ENCODE assay signal across 21 cellular contexts in the genomic region with DNA sequence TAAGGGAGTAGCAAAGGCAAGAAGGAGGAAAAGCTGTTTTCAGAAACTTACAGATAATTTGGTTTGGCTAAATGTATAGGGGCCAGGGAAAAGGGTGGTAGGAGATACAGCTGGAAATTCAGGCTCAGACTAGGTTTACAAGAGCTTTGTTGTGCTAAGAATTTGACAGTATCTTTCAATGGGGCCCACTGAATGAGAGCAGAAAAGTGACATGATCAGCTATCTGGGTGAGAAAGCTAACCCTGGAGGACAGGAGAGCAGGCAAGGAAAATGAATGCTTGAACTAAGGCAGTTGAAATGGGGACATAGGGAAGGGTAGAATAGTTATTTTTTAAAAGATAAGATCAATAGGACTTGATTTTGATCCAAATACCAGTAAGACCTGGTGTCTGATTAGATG. TPM values are rescaled to one million over a fixed set of nuclear protein-coding genes. Genes with fewer than 3 reads are reported as not detected.
DNase-seq lines count a peak whose midpoint lies in the region; ATAC-seq, FAIRE-seq and TF ChIP-seq lines count a peak whose summit lies in the region.
"Had no signal": no experiment of that assay in that cellular context is flagged by ENCODE, and none has a peak within 500 bp of the region (broad histone marks: within the 10 kb centered on the region; RNA-seq: fewer than 3 reads in every experiment).

No MANE protein-coding gene starts in this region.

- H3K36me3 ChIP-seq in CD4-positive, CD25-positive, alpha-beta regulatory T cell (ENCODE audit: control insufficient read depth, insufficient read depth, low read length), result peaks cover 23% of the 10 kb centered on the region
- H3K36me3 ChIP-seq in HUES48 (ENCODE audit: control insufficient read depth, insufficient read depth, low read length) (peaks cover 34% of the 10 kb centered on the region), pancreas (peaks cover 0 to 21% (median 12%) of the 10 kb centered on the region in 3 donors)

- intact Hi-C loops in pancreas (cut with DNase I), result no loop called here

- H3K9me3 Mint-ChIP-seq in CD4-positive, CD25-positive, alpha-beta regulatory T cell, result no peaks in the 10 kb centered on the region
- H3K9me3 Mint-ChIP-seq in activated T-helper 17 cell treated with anti-CD3 and anti-CD28 coated beads, Interleukin-2, amount 50 U/mL, for 72 hours, result no peaks in the 10 kb centered on the region
- no peaks in the 10 kb centered on the region for H3K9me3 Mint-ChIP-seq in neural crest cell

- H3K4me3 ChIP-seq in CD4-positive, CD25-positive, alpha-beta regulatory T cell (ENCODE audit: low read depth, low read length), result no peak overlapping the region
- H3K4me3 ChIP-seq in HUES48 (ENCODE audit: low read depth, low read length), result no peak overlapping the region
- no peak overlapping the region for H3K4me3 ChIP-seq in pancreas
- H3K4me3 ChIP-seq: BLaER1 treated with 17β-estradiol and CSF1 and Interleukin-3, amounts not matched to agents 10 nM and 100 nM; SJCRH30 had no signal

- H3K36me3 Mint-ChIP-seq in CD4-positive, CD25-positive, alpha-beta regulatory T cell, result peaks cover 28% of the 10 kb centered on the region
- H3K36me3 Mint-ChIP-seq in activated T-helper 17 cell treated with anti-CD3 and anti-CD28 coated beads, Interleukin-2, amount 50 U/mL, for 72 hours (ENCODE audit: low read depth), result peaks cover 55% of the 10 kb centered on the region
- H3K36me3 Mint-ChIP-seq in neural crest cell (ENCODE audit: low read depth), result peaks cover 17% of the 10 kb centered on the region

- no peak overlapping the region for H3K9ac ChIP-seq in HUES48 (ENCODE audit: low read depth, low read length)

- no peak for FAIRE-seq in pancreas (lab: Jason Lieb, UNC)
- FAIRE-seq: H54, HepG2 had no signal

- peaks cover 0 to 13% (median 8%) of the 10 kb centered on the region in 4 donors for H3K4me1 Mint-ChIP-seq in CD4-positive, CD25-positive, alpha-beta regulatory T cell
- peaks cover 5% of the 10 kb centered on the region for H3K4me1 Mint-ChIP-seq in activated T-helper 17 cell treated with anti-CD3 and anti-CD28 coated beads, Interleukin-2, amount 50 U/mL, for 72 hours
- peaks cover 12% of the 10 kb centered on the region for H3K4me1 Mint-ChIP-seq in neural crest cell

- H3K27me3 ChIP-seq in CD4-positive, CD25-positive, alpha-beta regulatory T cell (ENCODE audit: control insufficient read depth, insufficient read depth, low read length), result no peaks in the 10 kb centered on the region
- no peaks in the 10 kb centered on the region for H3K27me3 ChIP-seq in HUES48 (ENCODE audit: control insufficient read depth, insufficient read depth, low read length)
- H3K27me3 ChIP-seq in pancreas, result no peaks in the 10 kb centered on the region
- H3K27me3 ChIP-seq: BLaER1 treated with 17β-estradiol and CSF1 and Interleukin-3, amounts not matched to agents 10 nM and 100 nM; SJCRH30 had no signal

- no peaks in the 10 kb centered on the region for H3K9me3 ChIP-seq in CD4-positive, CD25-positive, alpha-beta regulatory T cell (ENCODE audit: control insufficient read depth in 2 of 2, low read length in 2 of 2)
- H3K9me3 ChIP-seq in HUES48 (ENCODE audit: control insufficient read depth, insufficient read depth, low read length) (no peaks in the 10 kb centered on the region), pancreas (no peaks in the 10 kb centered on the region)
- H3K9me3 ChIP-seq: BLaER1 treated with 17β-estradiol and CSF1 and Interleukin-3, amounts not matched to agents 10 nM and 100 nM; SJCRH30 had no signal

- ATAC-seq in CD4-positive, CD25-positive, alpha-beta regulatory T cell (ENCODE audit: low read depth in 2 of 2), result no peak
- no peak for ATAC-seq in activated T-helper 17 cell treated with anti-CD3 and anti-CD28 coated beads, Interleukin-2, amount 50 U/mL, for 72 hours (replicated peaks)
- no peak for ATAC-seq in pancreas
- ATAC-seq in HG03159 (IDR thresholded peaks at IDR 0.05; ENCODE audit: unreplicated experiment), result no peak
- ATAC-seq: HepG2, Panc1 had no signal

- H3K27ac ChIP-seq in CD4-positive, CD25-positive, alpha-beta regulatory T cell (ENCODE audit: insufficient read depth, low read length, poor library complexity, severe bottlenecking), result no peak overlapping the region
- H3K27ac ChIP-seq in HUES48 (ENCODE audit: low read depth, low read length) (peak overlapping the region; percentile 6), pancreas (no peak overlapping the region)
- H3K27ac ChIP-seq: BLaER1 treated with 17β-estradiol and CSF1 and Interleukin-3, amounts not matched to agents 10 nM and 100 nM; SJCRH30 had no signal

- H3K4me1 ChIP-seq in CD4-positive, CD25-positive, alpha-beta regulatory T cell (ENCODE audit: control insufficient read depth, insufficient read depth, low read length, poor library complexity, severe bottlenecking), result peaks cover 17% of the 10 kb centered on the region
- H3K4me1 ChIP-seq in HUES48 (ENCODE audit: control insufficient read depth, insufficient read depth, low read length), result peaks cover 2% of the 10 kb centered on the region; the same call in 1 of the 2 replicates
- H3K4me1 ChIP-seq in pancreas, result peaks cover 0 to 3% (median 0%) of the 10 kb centered on the region in 3 donors

- H3K4me3 Mint-ChIP-seq in CD4-positive, CD25-positive, alpha-beta regulatory T cell, result peak overlapping the region in 3 of 4 donors; percentile 1 to 81 (median 57)
- no peak overlapping the region for H3K4me3 Mint-ChIP-seq in activated T-helper 17 cell treated with anti-CD3 and anti-CD28 coated beads, Interleukin-2, amount 50 U/mL, for 72 hours
- H3K4me3 Mint-ChIP-seq in neural crest cell, result peak overlapping the region; percentile 45

- DNase-seq in CD4-positive, CD25-positive, alpha-beta regulatory T cell, result no peak
- DNase-seq in neural crest cell (ENCODE audit: low read depth, low spot score), result no peak
- DNase-seq in superior temporal gyrus (ENCODE audit: extremely low spot score), result no peak
- DNase-seq in pancreas, result no peak
- DNase-seq: 8988T, DMS79, KBM-7, NCI-H1092, NCI-H1436 treated with DMSO at 0.1 percent for 48 hours, NCI-H1930, NCI-H226, NCI-H510A treated with DMSO at 0.1 percent for 48 hours, NCI-H748 treated with DMSO at 0.1 percent for 48 hours, SJCRH30 had no signal

- no peaks in the 10 kb centered on the region for H3K27me3 Mint-ChIP-seq in CD4-positive, CD25-positive, alpha-beta regulatory T cell
- H3K27me3 Mint-ChIP-seq in activated T-helper 17 cell treated with anti-CD3 and anti-CD28 coated beads, Interleukin-2, amount 50 U/mL, for 72 hours, result no peaks in the 10 kb centered on the region
- no peaks in the 10 kb centered on the region for H3K27me3 Mint-ChIP-seq in neural crest cell (ENCODE audit: low read depth)

- no peak overlapping the region for H3K27ac Mint-ChIP-seq in CD4-positive, CD25-positive, alpha-beta regulatory T cell
- H3K27ac Mint-ChIP-seq in activated T-helper 17 cell treated with anti-CD3 and anti-CD28 coated beads, Interleukin-2, amount 50 U/mL, for 72 hours, result peak overlapping the region; percentile 9
- no peak overlapping the region for H3K27ac Mint-ChIP-seq in neural crest cell (ENCODE audit: unreplicated experiment)

- no peak for TF ChIP-seq CTCF in neural crest cell (conservative IDR thresholded peaks at IDR 0.05)
- TF ChIP-seq CTCF in pancreas (IDR thresholded peaks at IDR 0.05), result no peak

RNA-seq across cellular contexts. Expression of gene EIF4G1, which starts 2.8 kb away (rescaled TPM):
- total RNA-seq in CD4-positive, CD25-positive, alpha-beta regulatory T cell, result 182 TPM
- 10 to 100 TPM; 13.7 to 18.8 (median 16.5) TPM for polyA plus RNA-seq in CD4-positive, CD25-positive, alpha-beta regulatory T cell
- total RNA-seq in activated T-helper 17 cell treated with anti-CD3 and anti-CD28 coated beads, Interleukin-2, amount 50 U/mL, for 72 hours, result 100 to 1,000 TPM; 242 to 551 TPM
- total RNA-seq in neural crest cell (520 and 529 TPM in 2 replicates), pancreas (100 to 1,000 TPM; 118 to 207 (median 178) TPM)
- 100 to 1,000 TPM; 159 to 163 TPM for polyA plus RNA-seq in pancreas

RNA-seq across cellular contexts. Expression of gene PSMD2, which starts 12.6 kb away (rescaled TPM):
- 162 TPM for total RNA-seq in CD4-positive, CD25-positive, alpha-beta regulatory T cell
- polyA plus RNA-seq in CD4-positive, CD25-positive, alpha-beta regulatory T cell, result 100 to 1,000 TPM; 151 to 206 (median 190) TPM
- 100 to 1,000 TPM; 143 to 311 TPM for total RNA-seq in activated T-helper 17 cell treated with anti-CD3 and anti-CD28 coated beads, Interleukin-2, amount 50 U/mL, for 72 hours
- total RNA-seq in neural crest cell (359 and 378 TPM in 2 replicates), pancreas (10 to 100 TPM; 38.4 to 89.6 (median 54.1) TPM)
- polyA plus RNA-seq in pancreas, result 10 to 100 TPM; 39.1 to 78.7 TPM

RNA-seq across cellular contexts. Expression of gene FAM131A, which starts 25.8 kb away (rescaled TPM):
- 13.8 TPM for total RNA-seq in CD4-positive, CD25-positive, alpha-beta regulatory T cell
- polyA plus RNA-seq in CD4-positive, CD25-positive, alpha-beta regulatory T cell, result 1 to 10 TPM; 2.0 to 4.3 (median 2.3) TPM
- total RNA-seq in activated T-helper 17 cell treated with anti-CD3 and anti-CD28 coated beads, Interleukin-2, amount 50 U/mL, for 72 hours, result 1 to 10 TPM; 2.5 to 6.7 TPM
- 17.4 and 19.7 TPM in 2 replicates for total RNA-seq in neural crest cell
- 1 to 10 TPM; 4.0 to 7.9 (median 6.4) TPM for total RNA-seq in pancreas
- 10 to 100 TPM; 12.7 to 22.5 TPM for polyA plus RNA-seq in pancreas

RNA-seq across cellular contexts. Expression of gene ECE2, which starts 35.8 kb away (rescaled TPM):
- total RNA-seq in CD4-positive, CD25-positive, alpha-beta regulatory T cell, result not detected
- polyA plus RNA-seq in CD4-positive, CD25-positive, alpha-beta regulatory T cell, result not detected
- total RNA-seq in activated T-helper 17 cell treated with anti-CD3 and anti-CD28 coated beads, Interleukin-2, amount 50 U/mL, for 72 hours, result not detected
- total RNA-seq in neural crest cell (not detected in 2 replicates), pancreas (10 to 100 TPM in 1 of 6 donors, 1 to 10 TPM in 5; 6.3 to 12.1 (median 8.8) TPM)
- polyA plus RNA-seq in pancreas, result 10 to 100 TPM in 1 of 2 donors, 1 to 10 TPM in 1; 7.7 to 25.4 TPM
- total RNA-seq: HepG2, SJCRH30 had no signal
- polyA plus RNA-seq: HepG2 had no signal

RNA-seq across cellular contexts. Expression of gene CLCN2, which starts 49.8 kb away (rescaled TPM):
- total RNA-seq in CD4-positive, CD25-positive, alpha-beta regulatory T cell, result 4.7 TPM
- under 1 TPM in 3 of 4 donors, not detected in 1; 0.30 to 0.59 (median 0.54) TPM for polyA plus RNA-seq in CD4-positive, CD25-positive, alpha-beta regulatory T cell
- total RNA-seq in activated T-helper 17 cell treated with anti-CD3 and anti-CD28 coated beads, Interleukin-2, amount 50 U/mL, for 72 hours, result 10 to 100 TPM in 1 of 2 donors, 1 to 10 TPM in 1; 9.5 to 13.7 TPM
- total RNA-seq in neural crest cell, result 23.6 and 27.8 TPM in 2 replicates
- total RNA-seq in pancreas, result 1 to 10 TPM; 4.9 to 9.2 (median 6.2) TPM
- 10 to 100 TPM; 22.2 to 25.5 TPM for polyA plus RNA-seq in pancreas
